In genomic region chr7:74865777-74866176, GRCh38 we compare ENCODE assay signal across 1 cellular context. TPM values are rescaled to one million over a fixed set of nuclear protein-coding genes. Genes with fewer than 3 reads are reported as not detected.
"Had no signal": no experiment of that assay in that cellular context is flagged by ENCODE, and none has a peak within 500 bp of the region (broad histone marks: within the 10 kb centered on the region; RNA-seq: fewer than 3 reads in every experiment).

No MANE protein-coding gene starts in this region.

RNA-seq across cellular contexts. Expression of gene GTF2IRD2, which starts 14.4 kb away (rescaled TPM):
- total RNA-seq: HT1080 had no signal
